ENCODE assay signal across 7 cellular contexts in the genomic region with DNA sequence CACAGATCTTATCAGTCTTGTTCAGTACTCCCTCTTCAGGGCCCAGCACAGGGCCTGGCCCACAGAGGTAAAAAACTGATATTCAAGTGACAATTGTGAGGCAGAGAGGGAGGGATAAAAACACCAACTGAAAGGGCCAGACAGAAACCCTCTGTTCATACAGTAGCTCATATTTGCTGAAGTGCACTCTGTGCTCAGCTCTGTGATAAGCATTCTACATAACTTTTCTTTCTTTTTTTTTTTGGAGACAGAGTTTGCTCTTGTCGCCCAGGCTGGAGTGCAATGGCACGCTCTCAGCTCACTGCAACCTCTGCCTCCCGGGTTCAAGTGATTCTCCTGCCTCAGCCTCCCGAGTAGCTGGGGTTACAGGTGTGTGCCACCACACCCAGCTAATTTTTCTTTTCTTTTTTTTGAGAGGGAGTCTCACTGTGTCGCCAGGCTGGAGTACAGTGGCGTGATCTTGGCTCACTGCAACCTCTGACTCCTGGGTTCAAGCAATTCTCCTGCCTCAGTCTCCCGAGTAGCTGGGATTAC. TPM values are rescaled to one million over a fixed set of nuclear protein-coding genes. Genes with fewer than 3 reads are reported as not detected.
DNase-seq lines count a peak whose midpoint lies in the region; ATAC-seq and TF ChIP-seq lines count a peak whose summit lies in the region.
"Not testable (repeated sequence)": the region's sequence is repeated elsewhere in the genome, so short reads cannot be mapped to it uniquely, and the experiment has no call there.

No MANE protein-coding gene starts in this region.

- POLR2A ChIA-PET in CD4-positive, alpha-beta memory T cell (lab: Charles Lee; ENCODE audit: partially characterized antibody): interaction anchor here (0.6 to 5.6 kb wide), 4 partner anchors 12 to 25 kb away, joined by 3 to 70 read pairs (median 55); partner anchors contain the start of genes HMGCL, LYPLA2 and PITHD1
- POLR2A ChIA-PET in naive thymus-derived CD8-positive, alpha-beta T cell (lab: Charles Lee): interaction anchor here (0.6 to 8.3 kb wide), 5 partner anchors 13 to 153 kb away, joined by 4 to 64 read pairs (median 29); partner anchors contain the start of genes HMGCL, LYPLA2 and PITHD1

- not testable (repeated sequence) for H3K36me3 ChIP-seq in CD4-positive, alpha-beta memory T cell (ENCODE audit: insufficient read depth, low read length); parathyroid adenoma (ENCODE audit: control insufficient read depth, insufficient read depth, low read length)

- not testable (repeated sequence) for TF ChIP-seq CTCF in endothelial cell (IDR thresholded peaks at IDR 0.05; ENCODE audit: unreplicated experiment); parathyroid adenoma (IDR thresholded peaks at IDR 0.05); type B pancreatic cell (conservative IDR thresholded peaks at IDR 0.05)

- H3K4me3 Mint-ChIP-seq in CD4-positive, alpha-beta memory T cell: peak overlapping the region in 2 of 8 donors; percentile 9 to 10
- peak overlapping the region; percentile 25 for H3K4me3 Mint-ChIP-seq in T-helper 1 cell treated with Interleukin-12 subunit alpha and Interleukin-12 subunit beta and Interleukin-4 antibody, amounts not matched to agents 30 μg/mL and 1 μg/mL, for 36 hours
- not testable (repeated sequence) for H3K4me3 Mint-ChIP-seq in activated T-cell treated with anti-CD3 and anti-CD28 coated beads, Interleukin-2, amount 50 U/mL, for 24 hours
- H3K4me3 Mint-ChIP-seq in endothelial cell (ENCODE audit: unreplicated experiment): peak overlapping the region; percentile 60
- peak overlapping the region in 4 of 10 donors; percentile 15 to 75 (median 66) for H3K4me3 Mint-ChIP-seq in naive thymus-derived CD8-positive, alpha-beta T cell
- H3K4me3 Mint-ChIP-seq in type B pancreatic cell: peak overlapping the region; percentile 64

- not testable (repeated sequence) for H3K9me3 Mint-ChIP-seq in CD4-positive, alpha-beta memory T cell; T-helper 1 cell treated with Interleukin-12 subunit alpha and Interleukin-12 subunit beta and Interleukin-4 antibody, amounts not matched to agents 30 μg/mL and 1 μg/mL, for 36 hours; activated T-cell treated with anti-CD3 and anti-CD28 coated beads, Interleukin-2, amount 50 U/mL, for 24 hours; endothelial cell (ENCODE audit: unreplicated experiment); naive thymus-derived CD8-positive, alpha-beta T cell; type B pancreatic cell

- peak overlapping the region; percentile 24 for H3K4me2 ChIP-seq in parathyroid adenoma (ENCODE audit: low read length)

- not testable (repeated sequence) for H3K79me2 ChIP-seq in parathyroid adenoma

- peak overlapping the region; percentile 60 to 93 (median 82) for H3K27ac Mint-ChIP-seq in CD4-positive, alpha-beta memory T cell
- H3K27ac Mint-ChIP-seq in T-helper 1 cell treated with Interleukin-12 subunit alpha and Interleukin-12 subunit beta and Interleukin-4 antibody, amounts not matched to agents 30 μg/mL and 1 μg/mL, for 36 hours: peak overlapping the region; percentile 41
- H3K27ac Mint-ChIP-seq in activated T-cell treated with anti-CD3 and anti-CD28 coated beads, Interleukin-2, amount 50 U/mL, for 24 hours: peak overlapping the region; percentile 67
- H3K27ac Mint-ChIP-seq in endothelial cell (ENCODE audit: unreplicated experiment): not testable (repeated sequence)
- peak overlapping the region in 8 of 10 donors; percentile 18 to 82 (median 72) for H3K27ac Mint-ChIP-seq in naive thymus-derived CD8-positive, alpha-beta T cell
- H3K27ac Mint-ChIP-seq in type B pancreatic cell: peak overlapping the region; percentile 18

- DNase-seq in CD4-positive, alpha-beta memory T cell; activated T-cell treated with anti-CD3 and anti-CD28 coated beads, Interleukin-2, amount 50 U/mL, for 24 hours; endothelial cell (ENCODE audit: low spot score); naive thymus-derived CD8-positive, alpha-beta T cell; type B pancreatic cell (ENCODE audit: extremely low spot score, unreplicated experiment): not testable (repeated sequence)

- CTCF ChIA-PET in CD4-positive, alpha-beta memory T cell (lab: Charles Lee; ENCODE audit: partially characterized antibody): interaction anchor here (0.9 to 3.5 kb wide), 3 partner anchors 7 to 31 kb away, joined by 3 to 27 read pairs (median 3); no protein-coding TSS in a partner anchor

- not testable (repeated sequence) for H3K9me3 ChIP-seq in CD4-positive, alpha-beta memory T cell (ENCODE audit: control insufficient read depth in 1 of 2, low read length in 2 of 2); parathyroid adenoma (ENCODE audit: control insufficient read depth, low read length)

- H3K4me3 ChIP-seq in CD4-positive, alpha-beta memory T cell (ENCODE audit: low read length in 2 of 2); parathyroid adenoma (ENCODE audit: low read depth, low read length): not testable (repeated sequence)

- peaks cover 8 to 38% (median 21%) of the 10 kb centered on the region in 4 donors for H3K4me1 Mint-ChIP-seq in CD4-positive, alpha-beta memory T cell
- H3K4me1 Mint-ChIP-seq in T-helper 1 cell treated with Interleukin-12 subunit alpha and Interleukin-12 subunit beta and Interleukin-4 antibody, amounts not matched to agents 30 μg/mL and 1 μg/mL, for 36 hours (ENCODE audit: low read depth): peaks cover 14% of the 10 kb centered on the region
- peaks cover 21% of the 10 kb centered on the region for H3K4me1 Mint-ChIP-seq in activated T-cell treated with anti-CD3 and anti-CD28 coated beads, Interleukin-2, amount 50 U/mL, for 24 hours (ENCODE audit: low read depth)
- H3K4me1 Mint-ChIP-seq in endothelial cell (ENCODE audit: unreplicated experiment): peaks cover 19% of the 10 kb centered on the region
- peaks cover 7 to 29% (median 16%) of the 10 kb centered on the region in 4 donors for H3K4me1 Mint-ChIP-seq in naive thymus-derived CD8-positive, alpha-beta T cell
- not testable (repeated sequence) for H3K4me1 Mint-ChIP-seq in type B pancreatic cell (ENCODE audit: unreplicated experiment)

- peaks cover 10 to 21% of the 10 kb centered on the region in 2 donors for H3K36me3 Mint-ChIP-seq in CD4-positive, alpha-beta memory T cell
- peaks cover 14% of the 10 kb centered on the region for H3K36me3 Mint-ChIP-seq in T-helper 1 cell treated with Interleukin-12 subunit alpha and Interleukin-12 subunit beta and Interleukin-4 antibody, amounts not matched to agents 30 μg/mL and 1 μg/mL, for 36 hours (ENCODE audit: low read depth)
- peaks cover 26% of the 10 kb centered on the region for H3K36me3 Mint-ChIP-seq in activated T-cell treated with anti-CD3 and anti-CD28 coated beads, Interleukin-2, amount 50 U/mL, for 24 hours (ENCODE audit: low read depth)
- H3K36me3 Mint-ChIP-seq in endothelial cell (ENCODE audit: low read depth, unreplicated experiment): peaks cover 21% of the 10 kb centered on the region
- peaks cover 0 to 16% (median 0%) of the 10 kb centered on the region in 3 donors for H3K36me3 Mint-ChIP-seq in naive thymus-derived CD8-positive, alpha-beta T cell
- H3K36me3 Mint-ChIP-seq in type B pancreatic cell: peaks cover 14% of the 10 kb centered on the region

- peaks cover 23% of the 10 kb centered on the region for H3K4me1 ChIP-seq in CD4-positive, alpha-beta memory T cell (ENCODE audit: insufficient read depth, low read length)
- not testable (repeated sequence) for H3K4me1 ChIP-seq in parathyroid adenoma

- H3K27ac ChIP-seq in CD4-positive, alpha-beta memory T cell (ENCODE audit: low read depth, low read length); parathyroid adenoma: not testable (repeated sequence)

- not testable (repeated sequence) for H3K9ac ChIP-seq in parathyroid adenoma

- not testable (repeated sequence) for H3K27me3 Mint-ChIP-seq in CD4-positive, alpha-beta memory T cell; T-helper 1 cell treated with Interleukin-12 subunit alpha and Interleukin-12 subunit beta and Interleukin-4 antibody, amounts not matched to agents 30 μg/mL and 1 μg/mL, for 36 hours (ENCODE audit: low read depth); activated T-cell treated with anti-CD3 and anti-CD28 coated beads, Interleukin-2, amount 50 U/mL, for 24 hours; endothelial cell (ENCODE audit: unreplicated experiment); naive thymus-derived CD8-positive, alpha-beta T cell; type B pancreatic cell

- intact Hi-C loops in CD4-positive, alpha-beta memory T cell (cut with micrococcal nuclease): loop anchor here (10.0 kb wide), 1 partner anchor 152 kb away; the partner anchor contains the start of gene PNRC2

- H2AFZ ChIP-seq in parathyroid adenoma: not testable (repeated sequence)

- not testable (repeated sequence) for H3K27me3 ChIP-seq in CD4-positive, alpha-beta memory T cell (ENCODE audit: insufficient read depth, low read length); parathyroid adenoma (ENCODE audit: control insufficient read depth, insufficient read depth, low read length)

- not testable (repeated sequence) for ATAC-seq in naive thymus-derived CD8-positive, alpha-beta T cell

RNA-seq across cellular contexts. Expression of gene GALE, which starts 2.3 kb away (rescaled TPM):
- total RNA-seq in CD4-positive, alpha-beta memory T cell: 10 to 100 TPM; 11.2 to 12.0 TPM
- 10 to 100 TPM; 13.8 to 15.9 TPM for polyA plus RNA-seq in CD4-positive, alpha-beta memory T cell
- 33.9 TPM for total RNA-seq in endothelial cell (ENCODE audit: unreplicated experiment)
- total RNA-seq in naive thymus-derived CD8-positive, alpha-beta T cell: 1 to 10 TPM; 8.4 to 8.7 TPM
- 10 to 100 TPM in 2 of 3 donors, 1 to 10 TPM in 1; 8.0 to 12.7 (median 12.3) TPM for polyA plus RNA-seq in naive thymus-derived CD8-positive, alpha-beta T cell
- 39.0 and 47.7 TPM in 2 replicates for total RNA-seq in type B pancreatic cell (ENCODE audit: low replicate concordance)

RNA-seq across cellular contexts. Expression of gene LYPLA2, which starts 11.9 kb away (rescaled TPM):
- total RNA-seq in CD4-positive, alpha-beta memory T cell: 10 to 100 TPM; 52.6 to 55.8 TPM
- polyA plus RNA-seq in CD4-positive, alpha-beta memory T cell: 100 to 1,000 TPM; 110 to 151 TPM
- 138 TPM for total RNA-seq in endothelial cell (ENCODE audit: unreplicated experiment)
- total RNA-seq in naive thymus-derived CD8-positive, alpha-beta T cell: 10 to 100 TPM; 52.9 to 62.5 TPM
- polyA plus RNA-seq in naive thymus-derived CD8-positive, alpha-beta T cell: 100 to 1,000 TPM in 2 of 3 donors, 10 to 100 TPM in 1; 90.3 to 104 (median 101) TPM
- total RNA-seq in type B pancreatic cell (ENCODE audit: low replicate concordance): 83.6 and 113 TPM in 2 replicates

RNA-seq across cellular contexts. Expression of gene HMGCL, which starts 22.4 kb away (rescaled TPM):
- 10 to 100 TPM; 36.3 to 38.5 TPM for total RNA-seq in CD4-positive, alpha-beta memory T cell
- 10 to 100 TPM; 27.8 to 32.3 TPM for polyA plus RNA-seq in CD4-positive, alpha-beta memory T cell
- total RNA-seq in endothelial cell (ENCODE audit: unreplicated experiment) (30.0 TPM), type B pancreatic cell (ENCODE audit: low replicate concordance) (33.7 and 35.8 TPM in 2 replicates)
- total RNA-seq in naive thymus-derived CD8-positive, alpha-beta T cell: 10 to 100 TPM; 32.0 to 37.7 TPM
- 10 to 100 TPM; 25.9 to 37.9 (median 34.3) TPM for polyA plus RNA-seq in naive thymus-derived CD8-positive, alpha-beta T cell

RNA-seq across cellular contexts. Expression of gene PITHD1, which starts 24.7 kb away (rescaled TPM):
- total RNA-seq in CD4-positive, alpha-beta memory T cell: 10 to 100 TPM; 78.3 to 82.1 TPM
- polyA plus RNA-seq in CD4-positive, alpha-beta memory T cell: 10 to 100 TPM; 65.3 to 82.2 TPM
- total RNA-seq in endothelial cell (ENCODE audit: unreplicated experiment) (35.4 TPM), type B pancreatic cell (ENCODE audit: low replicate concordance) (71.1 and 113 TPM in 2 replicates)
- total RNA-seq in naive thymus-derived CD8-positive, alpha-beta T cell: 10 to 100 TPM; 79.1 to 86.6 TPM
- polyA plus RNA-seq in naive thymus-derived CD8-positive, alpha-beta T cell: 10 to 100 TPM; 68.1 to 80.6 (median 74.3) TPM

RNA-seq across cellular contexts. Expression of gene ELOA, which starts 59.6 kb away (rescaled TPM):
- 10 to 100 TPM; 28.3 to 31.7 TPM for total RNA-seq in CD4-positive, alpha-beta memory T cell
- polyA plus RNA-seq in CD4-positive, alpha-beta memory T cell: 10 to 100 TPM; 17.1 to 32.4 TPM
- 54.4 TPM for total RNA-seq in endothelial cell (ENCODE audit: unreplicated experiment)
- total RNA-seq in naive thymus-derived CD8-positive, alpha-beta T cell: 10 to 100 TPM; 27.0 to 27.6 TPM
- polyA plus RNA-seq in naive thymus-derived CD8-positive, alpha-beta T cell: 10 to 100 TPM; 17.0 to 26.4 (median 19.1) TPM
- total RNA-seq in type B pancreatic cell (ENCODE audit: low replicate concordance): 39.6 and 44.3 TPM in 2 replicates
